Comparison of ENCODE assay signal across 21 cellular contexts in genomic region chr17:79651266-79651665, GRCh38. TPM values are rescaled to one million over a fixed set of nuclear protein-coding genes. Genes with fewer than 3 reads are reported as not detected.
DNase-seq lines count a peak whose midpoint lies in the region; ATAC-seq and TF ChIP-seq lines count a peak whose summit lies in the region.
"Had no signal": no experiment of that assay in that cellular context is flagged by ENCODE, and none has a peak within 500 bp of the region (broad histone marks: within the 10 kb centered on the region; RNA-seq: fewer than 3 reads in every experiment).

No MANE protein-coding gene starts in this region.

- peak; percentile 54 to 72 for DNase-seq in NCI-H524 (lab: John Stamatoyannopoulos, UW)
- no peak for DNase-seq in NCI-H524 treated with DMSO at 0.1 percent for 48 hours (lab: John Stamatoyannopoulos, UW)
- DNase-seq in HEK293T (ENCODE audit: extremely low spot score), result peak; percentile 3
- DNase-seq in iPS-NIHi11 (ENCODE audit: low spot score), result peak; percentile 3
- DNase-seq in testis, result peak; percentile 2
- no peak for DNase-seq in activated CD8-positive, alpha-beta T cell treated with anti-CD3 and anti-CD28 coated beads for 36 hours
- no peak for DNase-seq in KG1 (lab: John Stamatoyannopoulos, UW)
- DNase-seq: BE2C; CD4-positive, alpha-beta T cell; DMS53; EL; MM.1S; NCI-H1092; NCI-H1436 treated with DMSO at 0.1 percent for 48 hours; NCI-H2081; RPMI8226; SHP77 treated with DMSO at 0.1 percent for 48 hours had no signal

- H3K27me3 ChIP-seq in testis, result no peaks in the 10 kb centered on the region

- H3K4me3 ChIP-seq in testis, result no peak overlapping the region

- peaks cover 21% of the 10 kb centered on the region for H3K27me3 Mint-ChIP-seq in activated CD8-positive, alpha-beta T cell treated with anti-CD3 and anti-CD28 coated beads for 36 hours

- no peak overlapping the region for H3K4me3 Mint-ChIP-seq in activated CD8-positive, alpha-beta T cell treated with anti-CD3 and anti-CD28 coated beads for 36 hours
- H3K4me3 Mint-ChIP-seq: CD4-positive, alpha-beta T cell had no signal

- no peaks in the 10 kb centered on the region for H3K36me3 Mint-ChIP-seq in activated CD8-positive, alpha-beta T cell treated with anti-CD3 and anti-CD28 coated beads for 36 hours (ENCODE audit: low read depth)

- no peak overlapping the region for H3K27ac ChIP-seq in testis

- H3K36me3 ChIP-seq in testis (ENCODE audit: low read depth, missing control alignments), result no peaks in the 10 kb centered on the region
- H3K36me3 ChIP-seq: BE2C had no signal

- no peak for ATAC-seq in activated CD8-positive, alpha-beta T cell treated with anti-CD3 and anti-CD28 coated beads for 36 hours
- ATAC-seq in GM18505 (IDR thresholded peaks at IDR 0.05; ENCODE audit: unreplicated experiment), result no peak

- CTCF ChIA-PET in HEK293T (lab: Yijun Ruan, JAX), result no interaction called here
- CTCF ChIA-PET in activated CD8-positive, alpha-beta T cell treated with anti-CD3 and anti-CD28 coated beads for 36 hours (lab: Charles Lee), result no interaction called here

- no peaks in the 10 kb centered on the region for H3K9me3 ChIP-seq in testis
- H3K9me3 ChIP-seq: BE2C had no signal

- intact Hi-C loops in testis (cut with DNase I; ENCODE audit: low total_unique reads), result no loop called here
- intact Hi-C loops in activated CD8-positive, alpha-beta T cell treated with anti-CD3 and anti-CD28 coated beads for 36 hours (cut with micrococcal nuclease), result no loop called here

- no peak overlapping the region for H3K27ac Mint-ChIP-seq in activated CD8-positive, alpha-beta T cell treated with anti-CD3 and anti-CD28 coated beads for 36 hours
- H3K27ac Mint-ChIP-seq: CD4-positive, alpha-beta T cell had no signal

- WGBS in testis, 2 donors, result 81 to 84% methylated on average over 6 of the region's 6 CpGs

- peaks cover 5% of the 10 kb centered on the region for H3K4me1 ChIP-seq in testis
- H3K4me1 ChIP-seq: BE2C, Caco-2 had no signal

- POLR2A ChIA-PET in HEK293T (lab: Yijun Ruan, JAX), result no interaction called here
- POLR2A ChIA-PET in activated CD8-positive, alpha-beta T cell treated with anti-CD3 and anti-CD28 coated beads for 36 hours (lab: Charles Lee), result no interaction called here

- H3K9me3 Mint-ChIP-seq in activated CD8-positive, alpha-beta T cell treated with anti-CD3 and anti-CD28 coated beads for 36 hours, result no peaks in the 10 kb centered on the region

- no peak for TF ChIP-seq CTCF in testis (IDR thresholded peaks at IDR 0.05)
- TF ChIP-seq CTCF in activated CD8-positive, alpha-beta T cell treated with anti-CD3 and anti-CD28 coated beads for 36 hours (IDR thresholded peaks at IDR 0.05), result no peak

- no peaks in the 10 kb centered on the region for H3K4me1 Mint-ChIP-seq in activated CD8-positive, alpha-beta T cell treated with anti-CD3 and anti-CD28 coated beads for 36 hours (ENCODE audit: low read depth)

- TF ChIP-seq POLR2A in testis (IDR thresholded peaks at IDR 0.05), result no peak
- no peak for TF ChIP-seq POLR2A in GM18505 (IDR thresholded peaks at IDR 0.05; ENCODE audit: borderline replicate concordance, extremely low read depth, insufficient read depth, insufficient read length)

TF ChIP-seq in HEK293T, 16 proteins besides CTCF, POLR2A, EP300 and RAD21:
- TF ChIP-seq SP1 (IDR thresholded peaks at IDR 0.05), result no peak
- TF ChIP-seq FOXK2 (IDR thresholded peaks at IDR 0.05), result no peak
- no peak for TF ChIP-seq NFRKB (IDR thresholded peaks at IDR 0.05)
- no peak for TF ChIP-seq ZNF384 (IDR thresholded peaks at IDR 0.05)

RNA-seq across cellular contexts. Expression of gene RBFOX3, which starts 40.4 kb away (rescaled TPM):
- total RNA-seq in testis, result 10 to 100 TPM; 13.6 to 15.3 TPM
- 14.4 TPM for polyA plus RNA-seq in testis (ENCODE audit: insufficient read depth, low read depth, low replicate concordance)
- total RNA-seq in activated CD8-positive, alpha-beta T cell treated with anti-CD3 and anti-CD28 coated beads for 36 hours, result not detected
- total RNA-seq: A172; CD4-positive, alpha-beta T cell; LHCN-M2 had no signal

Comparison
In these comparisons a context has a peak if more than half of its experiments do, and no peak if none do; other contexts are left out.
1. DNase-seq: peak in NCI-H524 (2 of 2), HEK293T (single experiment), iPS-NIHi11 (single experiment) and testis (single experiment); none in NCI-H524 treated with DMSO at 0.1 percent for 48 hours (single experiment), activated CD8-positive, alpha-beta T cell treated with anti-CD3 and anti-CD28 coated beads for 36 hours (single experiment) and KG1 (single experiment).
2. RNA of gene RBFOX3, which starts 40.4 kb away (total RNA-seq): 13.6 to 15.3 TPM in testis; not detected in activated CD8-positive, alpha-beta T cell treated with anti-CD3 and anti-CD28 coated beads for 36 hours; every median in the first group is over 10 times any median in the second.